ENCODE assay signal across 1 cellular context in genomic region chr11:2991477-2992233, GRCh38.
A peak's percentile ranks its signal among the peaks of the same experiment; 100 is the strongest.
TF ChIP-seq lines count a peak whose summit lies in the region.

No MANE protein-coding gene starts in this region.

TF ChIP-seq in GM12878, 131 proteins besides CTCF, POLR2A, EP300 and RAD21 (continued from another document):
- TF ChIP-seq E2F4 (IDR thresholded peaks at IDR 0.05; ENCODE audit: low read depth, low read length) (peak; percentile 79), RAD51 (IDR thresholded peaks at IDR 0.05) (no peak), POLR2AphosphoS5 (IDR thresholded peaks at IDR 0.05; ENCODE audit: low read length) (no peak; the same call in 1 of the 2 replicates), ZSCAN29 (IDR thresholded peaks at IDR 0.05) (0 out of 2 replicates have a peak, but pooled peaks have one; percentile 30), GATAD2B (conservative IDR thresholded peaks at IDR 0.05; ENCODE audit: low read depth) (peak; percentile 76), EGR1 (IDR thresholded peaks at IDR 0.05; ENCODE audit: borderline replicate concordance in 1 of 2, low read depth in 2 of 2, low read length in 2 of 2) (peak in 1 of 2 experiments; percentile 80; a peak in 2 of 3 replicates), EED (IDR thresholded peaks at IDR 0.05; ENCODE audit: low read depth) (no peak), SMAD5 (IDR thresholded peaks at IDR 0.05; ENCODE audit: low read depth) (no peak), TCF12 (IDR thresholded peaks at IDR 0.05; ENCODE audit: low read depth, low read length) (no peak), NR2C2 (IDR thresholded peaks at IDR 0.05; ENCODE audit: borderline replicate concordance, control insufficient read depth, insufficient read length, low read depth) (no peak), CHD1 (IDR thresholded peaks at IDR 0.05; ENCODE audit: low read depth, low read length) (no peak), USF2 (IDR thresholded peaks at IDR 0.05; ENCODE audit: borderline replicate concordance, low read depth, low read length) (no peak), BHLHE40 (IDR thresholded peaks at IDR 0.05; ENCODE audit: borderline replicate concordance in 1 of 2, low read depth in 2 of 2, low read length in 1 of 2) (no peak), ZBED1 (IDR thresholded peaks at IDR 0.05; ENCODE audit: borderline replicate concordance) (no peak), LARP7 (IDR thresholded peaks at IDR 0.05) (peak; percentile 77; the same call in 1 of the 2 replicates), TAF1 (IDR thresholded peaks at IDR 0.05; ENCODE audit: borderline replicate concordance, low read depth, low read length) (no peak), IKZF2 (IDR thresholded peaks at IDR 0.05) (peak in 1 of 2 experiments; percentile 52; a peak in 2 of 4 replicates), EZH2 (IDR thresholded peaks at IDR 0.05; ENCODE audit: borderline replicate concordance, control insufficient read depth, low read depth, low read length) (no peak), YY1 (IDR thresholded peaks at IDR 0.05; ENCODE audit: low read depth, low read length) (no peak; the same call in 1 of the 2 replicates), NRF1 (conservative IDR thresholded peaks at IDR 0.05; ENCODE audit: low read depth, low read length) (no peak), WRNIP1 (IDR thresholded peaks at IDR 0.05; ENCODE audit: borderline replicate concordance, low read depth, low read length) (no peak), CEBPZ (IDR thresholded peaks at IDR 0.05; ENCODE audit: low read depth, low read length) (no peak), BACH1 (IDR thresholded peaks at IDR 0.05; ENCODE audit: borderline replicate concordance) (peak; percentile 64; the same call in 1 of the 2 replicates), FOXK2 (IDR thresholded peaks at IDR 0.05) (no peak)
- TF ChIP-seq, protein P1, sequence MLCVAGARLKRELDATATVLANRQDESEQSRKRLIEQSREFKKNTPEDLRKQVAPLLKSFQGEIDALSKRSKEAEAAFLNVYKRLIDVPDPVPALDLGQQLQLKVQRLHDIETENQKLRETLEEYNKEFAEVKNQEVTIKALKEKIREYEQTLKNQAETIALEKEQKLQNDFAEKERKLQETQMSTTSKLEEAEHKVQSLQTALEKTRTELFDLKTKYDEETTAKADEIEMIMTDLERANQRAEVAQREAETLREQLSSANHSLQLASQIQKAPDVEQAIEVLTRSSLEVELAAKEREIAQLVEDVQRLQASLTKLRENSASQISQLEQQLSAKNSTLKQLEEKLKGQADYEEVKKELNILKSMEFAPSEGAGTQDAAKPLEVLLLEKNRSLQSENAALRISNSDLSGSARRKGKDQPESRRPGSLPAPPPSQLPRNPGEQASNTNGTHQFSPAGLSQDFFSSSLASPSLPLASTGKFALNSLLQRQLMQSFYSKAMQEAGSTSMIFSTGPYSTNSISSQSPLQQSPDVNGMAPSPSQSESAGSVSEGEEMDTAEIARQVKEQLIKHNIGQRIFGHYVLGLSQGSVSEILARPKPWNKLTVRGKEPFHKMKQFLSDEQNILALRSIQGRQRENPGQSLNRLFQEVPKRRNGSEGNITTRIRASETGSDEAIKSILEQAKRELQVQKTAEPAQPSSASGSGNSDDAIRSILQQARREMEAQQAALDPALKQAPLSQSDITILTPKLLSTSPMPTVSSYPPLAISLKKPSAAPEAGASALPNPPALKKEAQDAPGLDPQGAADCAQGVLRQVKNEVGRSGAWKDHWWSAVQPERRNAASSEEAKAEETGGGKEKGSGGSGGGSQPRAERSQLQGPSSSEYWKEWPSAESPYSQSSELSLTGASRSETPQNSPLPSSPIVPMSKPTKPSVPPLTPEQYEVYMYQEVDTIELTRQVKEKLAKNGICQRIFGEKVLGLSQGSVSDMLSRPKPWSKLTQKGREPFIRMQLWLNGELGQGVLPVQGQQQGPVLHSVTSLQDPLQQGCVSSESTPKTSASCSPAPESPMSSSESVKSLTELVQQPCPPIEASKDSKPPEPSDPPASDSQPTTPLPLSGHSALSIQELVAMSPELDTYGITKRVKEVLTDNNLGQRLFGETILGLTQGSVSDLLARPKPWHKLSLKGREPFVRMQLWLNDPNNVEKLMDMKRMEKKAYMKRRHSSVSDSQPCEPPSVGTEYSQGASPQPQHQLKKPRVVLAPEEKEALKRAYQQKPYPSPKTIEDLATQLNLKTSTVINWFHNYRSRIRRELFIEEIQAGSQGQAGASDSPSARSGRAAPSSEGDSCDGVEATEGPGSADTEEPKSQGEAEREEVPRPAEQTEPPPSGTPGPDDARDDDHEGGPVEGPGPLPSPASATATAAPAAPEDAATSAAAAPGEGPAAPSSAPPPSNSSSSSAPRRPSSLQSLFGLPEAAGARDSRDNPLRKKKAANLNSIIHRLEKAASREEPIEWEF (IDR thresholded peaks at IDR 0.05; ENCODE audit: insufficient replicate concordance, low read depth, low read length): no peak
- TF ChIP-seq, protein P2, sequence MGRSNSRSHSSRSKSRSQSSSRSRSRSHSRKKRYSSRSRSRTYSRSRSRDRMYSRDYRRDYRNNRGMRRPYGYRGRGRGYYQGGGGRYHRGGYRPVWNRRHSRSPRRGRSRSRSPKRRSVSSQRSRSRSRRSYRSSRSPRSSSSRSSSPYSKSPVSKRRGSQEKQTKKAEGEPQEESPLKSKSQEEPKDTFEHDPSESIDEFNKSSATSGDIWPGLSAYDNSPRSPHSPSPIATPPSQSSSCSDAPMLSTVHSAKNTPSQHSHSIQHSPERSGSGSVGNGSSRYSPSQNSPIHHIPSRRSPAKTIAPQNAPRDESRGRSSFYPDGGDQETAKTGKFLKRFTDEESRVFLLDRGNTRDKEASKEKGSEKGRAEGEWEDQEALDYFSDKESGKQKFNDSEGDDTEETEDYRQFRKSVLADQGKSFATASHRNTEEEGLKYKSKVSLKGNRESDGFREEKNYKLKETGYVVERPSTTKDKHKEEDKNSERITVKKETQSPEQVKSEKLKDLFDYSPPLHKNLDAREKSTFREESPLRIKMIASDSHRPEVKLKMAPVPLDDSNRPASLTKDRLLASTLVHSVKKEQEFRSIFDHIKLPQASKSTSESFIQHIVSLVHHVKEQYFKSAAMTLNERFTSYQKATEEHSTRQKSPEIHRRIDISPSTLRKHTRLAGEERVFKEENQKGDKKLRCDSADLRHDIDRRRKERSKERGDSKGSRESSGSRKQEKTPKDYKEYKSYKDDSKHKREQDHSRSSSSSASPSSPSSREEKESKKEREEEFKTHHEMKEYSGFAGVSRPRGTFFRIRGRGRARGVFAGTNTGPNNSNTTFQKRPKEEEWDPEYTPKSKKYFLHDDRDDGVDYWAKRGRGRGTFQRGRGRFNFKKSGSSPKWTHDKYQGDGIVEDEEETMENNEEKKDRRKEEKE (IDR thresholded peaks at IDR 0.05): no peak
- TF ChIP-seq, protein P3, sequence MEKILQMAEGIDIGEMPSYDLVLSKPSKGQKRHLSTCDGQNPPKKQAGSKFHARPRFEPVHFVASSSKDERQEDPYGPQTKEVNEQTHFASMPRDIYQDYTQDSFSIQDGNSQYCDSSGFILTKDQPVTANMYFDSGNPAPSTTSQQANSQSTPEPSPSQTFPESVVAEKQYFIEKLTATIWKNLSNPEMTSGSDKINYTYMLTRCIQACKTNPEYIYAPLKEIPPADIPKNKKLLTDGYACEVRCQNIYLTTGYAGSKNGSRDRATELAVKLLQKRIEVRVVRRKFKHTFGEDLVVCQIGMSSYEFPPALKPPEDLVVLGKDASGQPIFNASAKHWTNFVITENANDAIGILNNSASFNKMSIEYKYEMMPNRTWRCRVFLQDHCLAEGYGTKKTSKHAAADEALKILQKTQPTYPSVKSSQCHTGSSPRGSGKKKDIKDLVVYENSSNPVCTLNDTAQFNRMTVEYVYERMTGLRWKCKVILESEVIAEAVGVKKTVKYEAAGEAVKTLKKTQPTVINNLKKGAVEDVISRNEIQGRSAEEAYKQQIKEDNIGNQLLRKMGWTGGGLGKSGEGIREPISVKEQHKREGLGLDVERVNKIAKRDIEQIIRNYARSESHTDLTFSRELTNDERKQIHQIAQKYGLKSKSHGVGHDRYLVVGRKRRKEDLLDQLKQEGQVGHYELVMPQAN (conservative IDR thresholded peaks at IDR 0.05): peak; percentile 92
TF ChIP-seq in GM12878: peak in this region for 16.
